8 cellular contexts compared by ENCODE assay signal in genomic region chr18:79965119-79965902, GRCh38. TPM values are rescaled to one million over a fixed set of nuclear protein-coding genes. Genes with fewer than 3 reads are reported as not detected.
DNase-seq lines count a peak whose midpoint lies in the region; FAIRE-seq and TF ChIP-seq lines count a peak whose summit lies in the region.

No MANE protein-coding gene starts in this region.

- CTCF ChIA-PET in RWPE1 (lab: Yijun Ruan, JAX) = no interaction called here

- TF ChIP-seq CTCF in RWPE1 (conservative IDR thresholded peaks at IDR 0.05; ENCODE audit: low read depth) = no peak
- TF ChIP-seq CTCF in transverse colon (IDR thresholded peaks at IDR 0.05) = no peak

- TF ChIP-seq EP300 in transverse colon (IDR thresholded peaks at IDR 0.05; ENCODE audit: low read depth) = peak; percentile 3

- no peaks in the 10 kb centered on the region for H3K27me3 ChIP-seq in BLaER1
- H3K27me3 ChIP-seq in ectodermal cell (ENCODE audit: control insufficient read depth, insufficient read depth, low read length, poor library complexity, severe bottlenecking) = peaks cover 43% of the 10 kb centered on the region
- H3K27me3 ChIP-seq in transverse colon = no peaks in the 10 kb centered on the region

- peak overlapping the region; percentile 72 for H3K4me3 ChIP-seq in BLaER1
- peak overlapping the region; percentile 41 for H3K4me3 ChIP-seq in ectodermal cell (ENCODE audit: insufficient read depth, low read depth, low read length)
- H3K4me3 ChIP-seq in transverse colon = peak overlapping the region; percentile 48 to 79 (median 71)

- H3K27ac ChIP-seq in BLaER1 = peak overlapping the region; percentile 77
- H3K27ac ChIP-seq in RWPE1 = peak overlapping the region; percentile 92
- no peak overlapping the region for H3K27ac ChIP-seq in ectodermal cell (ENCODE audit: insufficient read depth, low read depth, low read length, poor library complexity, severe bottlenecking)
- peak overlapping the region; percentile 90 to 93 (median 92) for H3K27ac ChIP-seq in transverse colon

- peaks cover 16% of the 10 kb centered on the region for H3K36me3 ChIP-seq in BLaER1
- H3K36me3 ChIP-seq in ectodermal cell (ENCODE audit: control insufficient read depth, insufficient read depth, low read length) = no peaks in the 10 kb centered on the region
- peaks cover 0 to 5% (median 0%) of the 10 kb centered on the region in 4 donors for H3K36me3 ChIP-seq in transverse colon

- peak; percentile 46 for TF ChIP-seq POLR2A in transverse colon (IDR thresholded peaks at IDR 0.05)

- intact Hi-C loops in transverse colon (cut with DNase I; ENCODE audit: low total_unique reads) = no loop called here

- DNase-seq in GM19239 (ENCODE audit: insufficient read length, low spot score) (no peak), RWPE1 (ENCODE audit: low spot score) (peak; percentile 68), medulla oblongata (ENCODE audit: extremely low spot score) (peak; percentile 48), transverse colon (peak; percentile 80), SKM-1 treated with dmso at 0.1 percent for 144 hours (lab: John Stamatoyannopoulos, UW; ENCODE audit: unreplicated experiment) (no peak), NCI-H446 (lab: John Stamatoyannopoulos, UW) (no peak)

- in situ Hi-C loops in transverse colon (cut with MboI; ENCODE audit: low pct_ligation_motif_present in 1 of 4, low pct_unique_long_range_greater_than_20kb in 1 of 4, low sequenced_read_pairs in 3 of 4) = no loop called here

- POLR2A ChIA-PET in RWPE1 (lab: Yijun Ruan, JAX; ENCODE audit: low non-redundant PET) = no interaction called here

- H3K4me1 ChIP-seq in BLaER1 = peaks cover 40% of the 10 kb centered on the region
- H3K4me1 ChIP-seq in ectodermal cell (ENCODE audit: control insufficient read depth, insufficient read depth, low read length) = peaks cover 30% of the 10 kb centered on the region
- peaks cover 13 to 57% (median 37%) of the 10 kb centered on the region in 4 donors for H3K4me1 ChIP-seq in transverse colon

- H3K9me3 ChIP-seq in BLaER1 (no peaks in the 10 kb centered on the region), ectodermal cell (ENCODE audit: control insufficient read depth, low read length) (no peaks in the 10 kb centered on the region), transverse colon (no peaks in the 10 kb centered on the region)

- H4K20me1 ChIP-seq in BLaER1 = peaks cover 61% of the 10 kb centered on the region

- FAIRE-seq in GM19239 (lab: Jason Lieb, UNC) = peak; percentile 69

- WGBS in ectodermal cell, 2 experiments = 54 to 57% methylated on average over 20 to 24 of the region's 24 CpGs
- 16 to 19% methylated on average over 11 to 22 of the region's 24 CpGs for WGBS in transverse colon (ENCODE audit: low coverage in 1 of 2), 2 donors

- H3K9ac ChIP-seq in BLaER1 = peak overlapping the region; percentile 81

- peak overlapping the region; percentile 97 for H3K4me2 ChIP-seq in BLaER1

RNA-seq across cellular contexts. Expression of gene HSBP1L1, which starts 0.9 kb away (rescaled TPM):
- polyA plus RNA-seq in ectodermal cell (2013, experiment 1 of 4) = 1.3 TPM
- polyA plus RNA-seq in ectodermal cell (2013, experiment 2 of 4) = 1.8 TPM
- polyA plus RNA-seq in ectodermal cell (2013, experiment 3 of 4) = 2.9 TPM
- polyA plus RNA-seq in ectodermal cell (2013, experiment 4 of 4) = 3.6 TPM
- 100 to 1,000 TPM in 2 of 4 donors, 10 to 100 TPM in 2; 48.4 to 211 (median 109) TPM for total RNA-seq in transverse colon

RNA-seq across cellular contexts. Expression of gene SLC66A2, which starts 13.9 kb away (rescaled TPM):
- 22.7 TPM for polyA plus RNA-seq in ectodermal cell (2013, experiment 1 of 4)
- 20.9 TPM for polyA plus RNA-seq in ectodermal cell (2013, experiment 2 of 4)
- 16.2 TPM for polyA plus RNA-seq in ectodermal cell (2013, experiment 3 of 4)
- 17.0 TPM for polyA plus RNA-seq in ectodermal cell (2013, experiment 4 of 4)
- total RNA-seq in transverse colon = 100 to 1,000 TPM in 2 of 4 donors, 10 to 100 TPM in 2; 56.5 to 183 (median 92.9) TPM

RNA-seq across cellular contexts. Expression of gene TXNL4A, which starts 23.1 kb away (rescaled TPM):
- 111 TPM for polyA plus RNA-seq in ectodermal cell (2013, experiment 1 of 4)
- polyA plus RNA-seq in ectodermal cell (2013, experiment 2 of 4) = 116 TPM
- polyA plus RNA-seq in ectodermal cell (2013, experiment 3 of 4) = 129 TPM
- polyA plus RNA-seq in ectodermal cell (2013, experiment 4 of 4) = 146 TPM
- total RNA-seq in transverse colon = 10 to 100 TPM in 3 of 4 donors, 1 to 10 TPM in 1; 4.1 to 36.8 (median 31.0) TPM

Comparison
In these comparisons a context has a peak if more than half of its experiments do, and no peak if none do; other contexts are left out.
1. DNase-seq: peak in RWPE1 (single experiment), medulla oblongata (single experiment) and transverse colon (single experiment); none in GM19239 (single experiment), SKM-1 treated with dmso at 0.1 percent for 144 hours (single experiment) and NCI-H446 (0 of 2).
2. Peak in every context shown above with its lines, with median percentiles within 50 percentile points of each other: H3K4me3 ChIP-seq.